In genomic region chr14:75732888-75733287, GRCh38 we compare ENCODE assay signal across 32 cellular contexts.
"Had no signal": no experiment of that assay in that cellular context is flagged by ENCODE, and none has a peak within 500 bp of the region (broad histone marks: within the 10 kb centered on the region; RNA-seq: fewer than 3 reads in every experiment).

No MANE protein-coding gene starts in this region.

- H3K27me3 ChIP-seq: body of pancreas, breast epithelium, Peyer's patch, SJSA1 had no signal

- H3K4me3 ChIP-seq: body of pancreas, breast epithelium, coronary artery, Peyer's patch, SJSA1 had no signal

- H3K36me3 ChIP-seq: breast epithelium, SJSA1 had no signal

- H3K27ac ChIP-seq: body of pancreas, coronary artery, Peyer's patch, SJSA1, WERI-Rb-1 had no signal

- DNase-seq: activated CD4-positive, alpha-beta T cell treated with anti-CD3 and anti-CD28 coated beads for 1 hour; activated CD4-positive, alpha-beta T cell treated with anti-CD3 and anti-CD28 coated beads, Interleukin-2, amount 10 ng/mL, durations not matched to agents 24 days and 14 days; activated CD4-positive, alpha-beta T cell treated with anti-CD3 and anti-CD28 coated beads, Interleukin-2, amount 50 U/mL, for 4 hours; activated CD4-positive, CD25-positive, alpha-beta regulatory T cell; activated CD8-positive, alpha-beta T cell treated with anti-CD3 and anti-CD28 coated beads for 36 hours; activated gamma-delta T cell; activated naive CD4-positive, alpha-beta T cell treated with Interleukin-2 at 50 U/mL for 16 hours; activated naive CD8-positive, alpha-beta T cell treated with anti-CD3 and anti-CD28 coated beads, Interleukin-2, amount 10 ng/mL, durations not matched to agents 7 days and 5 days; activated T-cell treated with anti-CD3 and anti-CD28 coated beads, Interleukin-2, amount 50 U/mL, for 1 hour; activated T-cell treated with anti-CD3 and anti-CD28 coated beads, Interleukin-2, amount 50 U/mL, for 72 hours; body of pancreas; Karpas-422; NCI-H1105; NCI-H1417 treated with DMSO at 0.1 percent for 48 hours; NCI-H2029; NCI-H345; NCI-H526; NCI-H748 treated with DMSO at 0.1 percent for 48 hours; NK-92 treated with Interleukin-12 subunit alpha and Interleukin-12 subunit beta, amount 100 ng/mL, for 24 hours; PC-3; Peyer's patch; RPMI8226; SHP77 treated with DMSO at 0.1 percent for 48 hours; SW 1271; T-helper 1 cell; T-helper 2 cell; T-helper 9 cell; WERI-Rb-1 had no signal

- H3K4me1 ChIP-seq: Peyer's patch, SJSA1 had no signal

- H3K9me3 ChIP-seq: body of pancreas, breast epithelium, Peyer's patch, SJSA1 had no signal

- ATAC-seq: activated CD8-positive, alpha-beta T cell treated with anti-CD3 and anti-CD28 coated beads for 36 hours; activated T-cell treated with anti-CD3 and anti-CD28 coated beads, Interleukin-2, amount 50 U/mL, for 72 hours; activated T-helper 17 cell treated with anti-CD3 and anti-CD28 coated beads, Interleukin-2, amount 50 U/mL, for 72 hours; body of pancreas; PC-3 had no signal
